20 cellular contexts compared by ENCODE assay signal in the genomic region with DNA sequence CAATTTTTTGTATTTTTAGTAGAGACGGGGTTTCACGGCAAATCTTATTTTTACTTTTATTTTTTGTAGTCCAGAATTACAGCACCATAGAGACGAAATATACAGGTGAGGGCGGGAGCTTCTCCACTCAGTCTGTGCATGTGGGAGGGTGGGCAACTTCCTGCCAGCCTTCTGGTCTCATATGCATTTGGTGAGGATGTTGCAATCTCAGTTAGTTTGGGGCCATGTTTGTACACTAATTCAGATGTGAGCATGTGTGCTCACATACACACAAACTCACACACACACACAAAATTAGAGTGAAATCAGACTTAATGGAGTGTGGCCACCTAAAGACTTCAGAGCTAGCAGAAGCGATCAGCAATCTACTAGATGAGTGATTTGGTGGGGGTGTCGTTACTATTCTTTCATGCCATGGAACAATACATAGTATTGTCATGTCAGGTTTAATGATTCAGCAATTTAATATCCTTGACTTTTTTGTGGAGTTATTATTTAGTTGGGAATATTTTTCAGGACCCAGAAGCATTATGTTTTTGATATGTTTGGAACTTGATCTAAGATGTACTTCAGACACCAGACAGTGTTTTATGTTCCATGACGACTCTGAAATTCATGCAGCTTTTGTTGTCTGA.
"Had no signal": no experiment of that assay in that cellular context is flagged by ENCODE, and none has a peak within 500 bp of the region (broad histone marks: within the 10 kb centered on the region; RNA-seq: fewer than 3 reads in every experiment).

No MANE protein-coding gene starts in this region.

- H3K27me3 Mint-ChIP-seq: IgD-negative memory B cell, T-cell had no signal

- H3K27ac Mint-ChIP-seq: IgD-negative memory B cell, T-cell had no signal

- H3K4me1 Mint-ChIP-seq: IgD-negative memory B cell, T-cell had no signal

- H3K4me3 Mint-ChIP-seq: IgD-negative memory B cell, T-cell had no signal

- H3K9me3 ChIP-seq: SK-N-SH had no signal

- DNase-seq: KBM-7, MV-4-11, NCI-H1092, NCI-H1105 treated with DMSO at 0.1 percent for 48 hours, NCI-H1417 treated with DMSO at 0.1 percent for 48 hours, NCI-H146, NCI-H1694 treated with DMSO at 0.1 percent for 48 hours, NCI-H1930, NCI-H2081, NCI-H2107, NCI-H2227 treated with DMSO at 0.1 percent for 48 hours, NCI-H524, NCI-H526 treated with DMSO at 0.1 percent for 48 hours, NCI-H748 treated with DMSO at 0.1 percent for 48 hours, SHP77, SK-N-SH, SW 1271, T-cell had no signal

- H3K36me3 Mint-ChIP-seq: IgD-negative memory B cell, T-cell had no signal

- H3K4me2 ChIP-seq: SK-N-SH had no signal

- H3K27ac ChIP-seq: RWPE1 had no signal

- ATAC-seq: T-cell had no signal

- H3K9ac ChIP-seq: SK-N-SH had no signal
